20 cellular contexts compared by ENCODE assay signal in the genomic region with DNA sequence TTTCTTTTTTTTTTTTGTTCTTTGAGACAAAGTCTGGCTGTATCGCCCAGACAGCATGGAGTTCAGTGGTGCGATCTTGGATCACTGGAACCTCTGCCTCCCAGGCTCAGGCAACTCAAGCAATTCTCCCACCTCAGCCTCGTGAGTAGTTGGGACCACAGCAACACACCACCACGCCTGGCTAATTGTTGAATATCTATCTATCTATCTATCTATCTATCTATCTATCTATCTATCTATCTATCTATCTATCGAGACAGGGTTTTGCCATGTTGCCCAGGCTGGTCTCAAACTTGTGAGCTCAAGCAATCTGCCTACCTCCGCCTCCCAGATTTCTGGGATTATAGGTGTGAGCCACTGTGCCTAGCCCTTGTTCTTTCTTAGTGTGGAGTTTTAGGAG.
"Had no signal": no experiment of that assay in that cellular context is flagged by ENCODE, and none has a peak within 500 bp of the region (broad histone marks: within the 10 kb centered on the region; RNA-seq: fewer than 3 reads in every experiment).

No MANE protein-coding gene starts in this region.

- H3K27ac ChIP-seq: SJSA1, SK-N-MC had no signal

- H3K9me3 ChIP-seq: MG63, SJSA1 had no signal

- H3K4me3 ChIP-seq: MG63, SJSA1, SK-N-MC had no signal

- H3K36me3 ChIP-seq: MG63, SJSA1 had no signal

- H3K27me3 ChIP-seq: MG63, SJSA1 had no signal

- DNase-seq: Karpas-422, KG1, MG63, NCI-H1092, NCI-H1105 treated with DMSO at 0.1 percent for 48 hours, NCI-H1417 treated with DMSO at 0.1 percent for 48 hours, NCI-H187, NCI-H2029, NCI-H2081 treated with DMSO at 0.1 percent for 48 hours, NCI-H2171, NCI-H446, NCI-H510A, NCI-H524 treated with DMSO at 0.1 percent for 48 hours, NCI-H69, NCI-H774, Right ventricle myocardium superior, RPMI8226, SIG-M5 had no signal
